Comparison of ENCODE assay signal across 8 cellular contexts in the genomic region with DNA sequence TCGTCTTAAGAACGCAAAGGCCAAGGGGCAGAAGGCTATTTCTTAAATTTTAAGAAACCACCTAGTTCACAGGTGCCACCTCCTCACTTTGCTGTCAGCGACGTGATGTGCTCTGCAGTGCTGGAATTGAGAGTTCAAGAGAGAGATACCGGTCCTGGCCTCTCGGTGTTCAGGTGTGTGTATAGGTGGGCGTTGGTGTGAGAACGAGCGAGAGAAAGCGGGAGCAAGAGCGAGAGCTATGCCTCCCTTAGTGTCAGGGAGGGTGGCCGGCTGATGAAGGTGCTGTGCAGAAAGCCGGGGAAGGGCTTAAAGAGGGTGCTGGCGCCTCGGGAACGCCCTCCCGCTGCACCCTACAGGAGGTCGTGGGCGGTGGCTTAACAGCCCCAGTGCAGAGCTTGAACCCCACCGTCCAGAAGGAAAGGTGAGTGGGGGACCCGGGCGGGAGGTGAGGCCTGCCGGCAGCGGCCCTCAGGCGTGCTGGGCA.
DNase-seq lines count a peak whose midpoint lies in the region; ATAC-seq and TF ChIP-seq lines count a peak whose summit lies in the region.

No MANE protein-coding gene starts in this region.

- ATAC-seq in heart left ventricle (no peak), left cardiac atrium (no peak), upper lobe of right lung (no peak), HG03175 (IDR thresholded peaks at IDR 0.05; ENCODE audit: unreplicated experiment) (no peak)

- no peak for TF ChIP-seq POLR2A in heart left ventricle (IDR thresholded peaks at IDR 0.05)

- H3K36me3 ChIP-seq in heart left ventricle (no peaks in the 10 kb centered on the region), iPS-15b (ENCODE audit: control insufficient read depth, insufficient read depth, low read length) (no peaks in the 10 kb centered on the region), upper lobe of right lung (no peaks in the 10 kb centered on the region)

- TF ChIP-seq CTCF in heart left ventricle (IDR thresholded peaks at IDR 0.05) (no peak), WI38 (IDR thresholded peaks at IDR 0.05; ENCODE audit: low read depth, low read length) (no peak), upper lobe of right lung (IDR thresholded peaks at IDR 0.05) (no peak)

- H3K4me1 ChIP-seq in heart left ventricle (peaks cover 0 to 51% (median 37%) of the 10 kb centered on the region in 12 donors), iPS-15b (ENCODE audit: control insufficient read depth, insufficient read depth, low read length) (peaks cover 6% of the 10 kb centered on the region), upper lobe of right lung (peaks cover 43% of the 10 kb centered on the region)

- intact Hi-C loops in heart left ventricle (cut with DNase I): no loop called here
- intact Hi-C loops in left cardiac atrium (cut with DNase I): loop anchor here in 1 of 2 donors (10.0 kb wide), 1 partner anchor 200 kb away; no protein-coding TSS in a partner anchor
- intact Hi-C loops in upper lobe of right lung (cut with DNase I): no loop called here

- DNase-seq in heart left ventricle (no peak), left cardiac atrium (no peak), upper lobe of right lung (no peak), RKO (ENCODE audit: low spot score) (no peak), 8988T (no peak)

- H3K27ac ChIP-seq in heart left ventricle (no peak overlapping the region), upper lobe of right lung (no peak overlapping the region)

- peak overlapping the region in 10 of 12 donors; percentile 5 to 42 (median 19) for H3K4me3 ChIP-seq in heart left ventricle
- peak overlapping the region; percentile 40; the same call in 1 of the 2 replicates for H3K4me3 ChIP-seq in WI38 (ENCODE audit: low read depth, low read length)
- H3K4me3 ChIP-seq in iPS-15b (ENCODE audit: low read depth, low read length): peak overlapping the region; percentile 87
- peak overlapping the region; percentile 23 for H3K4me3 ChIP-seq in upper lobe of right lung

- 3 to 7% (median 4%) methylated on average over 19 to 25 of the region's 25 CpGs for WGBS in heart left ventricle, 4 donors

- H3K9ac ChIP-seq in iPS-15b (ENCODE audit: low read depth, low read length): no peak overlapping the region

- peaks cover 0 to 22% (median 0%) of the 10 kb centered on the region in 12 donors for H3K9me3 ChIP-seq in heart left ventricle
- no peaks in the 10 kb centered on the region for H3K9me3 ChIP-seq in iPS-15b (ENCODE audit: control insufficient read depth, insufficient read depth, low read length)
- H3K9me3 ChIP-seq in upper lobe of right lung: no peaks in the 10 kb centered on the region

- H3K27me3 ChIP-seq in heart left ventricle: peaks cover 51 to 100% (median 72%) of the 10 kb centered on the region in 9 donors
- peaks cover 65% of the 10 kb centered on the region for H3K27me3 ChIP-seq in iPS-15b (ENCODE audit: control insufficient read depth, insufficient read depth, low read length)
- peaks cover 93% of the 10 kb centered on the region for H3K27me3 ChIP-seq in upper lobe of right lung

Comparison
In these comparisons a context has a peak if more than half of its experiments do, and no peak if none do; other contexts are left out.
1. H3K4me3 ChIP-seq: peak in every context shown above with its lines; median percentile 87 in iPS-15b; 40 in WI38; 23 in upper lobe of right lung; 19 in heart left ventricle.